ENCODE assay signal across 8 cellular contexts in genomic region chr11:126062679-126063509, GRCh38. TPM values are rescaled to one million over a fixed set of nuclear protein-coding genes. Genes with fewer than 3 reads are reported as not detected.
A peak's percentile ranks its signal among the peaks of the same experiment; 100 is the strongest.
DNase-seq lines count a peak whose midpoint lies in the region; ATAC-seq and FAIRE-seq lines count a peak whose summit lies in the region.

Gene CDON (minus strand): TSS chr11:126062866. CDS start chr11:126023476, 39,390 bp downstream.

- peak within 1 kb of the TSS; percentile 42 for H3K27ac ChIP-seq in mesendoderm (ENCODE audit: low read depth, low read length)

- H3K18ac ChIP-seq in mesendoderm (ENCODE audit: low read length) = peak within 1 kb of the TSS; percentile 43

- no peaks in the 10 kb centered on the region for H3K9me3 Mint-ChIP-seq in effector memory CD8-positive, alpha-beta T cell

- H3K4ac ChIP-seq in mesendoderm (ENCODE audit: low read depth, low read length) = no peak within 1 kb of the TSS

- peak within 1 kb of the TSS; percentile 86 for H3K56ac ChIP-seq in mesendoderm (ENCODE audit: low read length)

- peak within 1 kb of the TSS; percentile 45 for H3K4me3 ChIP-seq in mesendoderm (ENCODE audit: low read length)

- H3K36me3 Mint-ChIP-seq in effector memory CD8-positive, alpha-beta T cell (ENCODE audit: insufficient read depth) = peaks cover 13% of the 10 kb centered on the region

- H3K4me1 ChIP-seq in mesendoderm (ENCODE audit: control insufficient read depth, low read depth, low read length) = no peaks in the 10 kb centered on the region

- H3K27ac Mint-ChIP-seq in effector memory CD8-positive, alpha-beta T cell = peak within 1 kb of the TSS; percentile 23 to 93

- FAIRE-seq in HTR-8/SVneo (lab: Jason Lieb, UNC) = peak; percentile 94

- peak within 1 kb of the TSS; percentile 78 for H3K9ac ChIP-seq in mesendoderm (ENCODE audit: low read length)

- H3K27me3 ChIP-seq in mesendoderm (ENCODE audit: insufficient read depth, low read length, poor library complexity) = no peaks in the 10 kb centered on the region

- no peak within 1 kb of the TSS for H2AK5ac ChIP-seq in mesendoderm (ENCODE audit: low read length)

- H3K4me1 Mint-ChIP-seq in effector memory CD8-positive, alpha-beta T cell (ENCODE audit: low read depth in 2 of 2) = peaks cover 5 to 7% of the 10 kb centered on the region in 2 donors

- no peaks in the 10 kb centered on the region for H3K79me2 ChIP-seq in mesendoderm (ENCODE audit: control insufficient read depth, insufficient read depth, low read length)

- H2BK5ac ChIP-seq in mesendoderm (ENCODE audit: low read length) = peak within 1 kb of the TSS; percentile 80

- peak within 1 kb of the TSS; percentile 85 to 86 for H3K4me3 Mint-ChIP-seq in effector memory CD8-positive, alpha-beta T cell

- H3K23ac ChIP-seq in mesendoderm (ENCODE audit: low read length) = peak within 1 kb of the TSS; percentile 73

- H3K4me2 ChIP-seq in mesendoderm (ENCODE audit: low read length) = peak within 1 kb of the TSS; percentile 52

- H3K36me3 ChIP-seq in mesendoderm (ENCODE audit: control insufficient read depth, insufficient read depth, low read length) = no peaks in the 10 kb centered on the region

- DNase-seq in COLO668 (lab: John Stamatoyannopoulos, UW; ENCODE audit: unreplicated experiment) (peak; percentile 97), HTR-8/SVneo (ENCODE audit: insufficient read length, low spot score) (peak; percentile 96), NOMO-1 (lab: John Stamatoyannopoulos, UW; ENCODE audit: unreplicated experiment in 2 of 2) (peak; percentile 89 to 94), mesendoderm (peak; percentile 96)
- peak; percentile 74 to 92 (median 84) for DNase-seq in activated CD8-positive, alpha-beta memory T cell treated with anti-CD3 and anti-CD28 coated beads for 48 hours (ENCODE audit: low read depth in 2 of 3, low spot score in 2 of 3)
- DNase-seq in effector memory CD8-positive, alpha-beta T cell = peak; percentile 80 to 85 (median 83)
- DNase-seq in stimulated activated CD8-positive, alpha-beta memory T cell treated with anti-CD3 and anti-CD28 coated beads, Interleukin-12 subunit alpha, Interleukin-12 subunit beta, amount 100 ng/mL, for 24 hours (ENCODE audit: extremely low read depth) = peak; percentile 80

- ATAC-seq in GM21390 (IDR thresholded peaks at IDR 0.05; ENCODE audit: unreplicated experiment) = peak; percentile 95
- ATAC-seq in effector memory CD8-positive, alpha-beta T cell (replicated peaks) = peak; percentile 90

- H3K27me3 Mint-ChIP-seq in effector memory CD8-positive, alpha-beta T cell = peaks cover 0 to 29% of the 10 kb centered on the region in 2 donors

- H4K5ac ChIP-seq in mesendoderm (ENCODE audit: low read length) = no peak within 1 kb of the TSS

- H2BK120ac ChIP-seq in mesendoderm (ENCODE audit: low read depth, low read length) = no peak within 1 kb of the TSS

- no CpG with 5 or more reads among the region's 82 CpGs for WGBS in mesendoderm (ENCODE audit: extremely low coverage, insufficient coverage, low lambda C conversion rate)

- H4K8ac ChIP-seq in mesendoderm (ENCODE audit: low read depth, low read length) = no peak within 1 kb of the TSS

- H2BK15ac ChIP-seq in mesendoderm (replicated peaks; ENCODE audit: low read depth) = no peak within 1 kb of the TSS

- no peaks in the 10 kb centered on the region for H3K79me1 ChIP-seq in mesendoderm (ENCODE audit: low read length)

RNA-seq across cellular contexts. Expression of gene CDON, which starts in this region (rescaled TPM):
- polyA plus RNA-seq in mesendoderm (2013, experiment 1 of 2) = 6.7 TPM
- 7.5 TPM for polyA plus RNA-seq in mesendoderm (2013, experiment 2 of 2)

Comparison
In these comparisons a context has a peak if more than half of its experiments do, and no peak if none do; other contexts are left out.
1. Peak in every context shown above with its lines: DNase-seq, ATAC-seq, H3K4me3 ChIP-seq and H3K27ac ChIP-seq.